ENCODE assay signal across 1 cellular context in the genomic region with DNA sequence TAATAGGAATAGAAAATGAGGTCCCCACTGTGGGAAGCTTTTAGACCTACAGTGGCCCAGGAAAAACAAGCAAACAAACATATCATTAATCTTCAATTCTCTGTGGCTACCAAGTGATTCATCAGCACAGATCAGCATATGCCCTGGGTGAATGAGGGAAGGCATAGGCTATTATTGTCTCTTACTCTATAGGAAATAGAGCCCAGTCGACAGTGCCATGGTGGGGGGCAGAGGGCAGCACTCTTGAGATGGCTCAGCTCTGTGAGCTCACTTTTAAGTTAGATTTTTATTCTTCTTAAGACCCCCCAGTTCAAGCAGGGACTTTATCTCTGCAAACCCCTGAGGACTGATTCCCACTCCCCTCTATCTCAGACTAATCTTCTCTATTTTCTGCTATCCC.
TF ChIP-seq lines count a peak whose summit lies in the region.

No MANE protein-coding gene starts in this region.

TF ChIP-seq in GM12878, 131 proteins besides CTCF, POLR2A, EP300 and RAD21:
- TF ChIP-seq, protein P1, sequence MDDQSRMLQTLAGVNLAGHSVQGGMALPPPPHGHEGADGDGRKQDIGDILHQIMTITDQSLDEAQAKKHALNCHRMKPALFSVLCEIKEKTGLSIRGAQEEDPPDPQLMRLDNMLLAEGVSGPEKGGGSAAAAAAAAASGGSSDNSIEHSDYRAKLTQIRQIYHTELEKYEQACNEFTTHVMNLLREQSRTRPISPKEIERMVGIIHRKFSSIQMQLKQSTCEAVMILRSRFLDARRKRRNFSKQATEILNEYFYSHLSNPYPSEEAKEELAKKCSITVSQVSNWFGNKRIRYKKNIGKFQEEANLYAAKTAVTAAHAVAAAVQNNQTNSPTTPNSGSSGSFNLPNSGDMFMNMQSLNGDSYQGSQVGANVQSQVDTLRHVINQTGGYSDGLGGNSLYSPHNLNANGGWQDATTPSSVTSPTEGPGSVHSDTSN (IDR thresholded peaks at IDR 0.05; ENCODE audit: insufficient replicate concordance, low read depth, low read length): no peak
- TF ChIP-seq BACH1 (IDR thresholded peaks at IDR 0.05; ENCODE audit: borderline replicate concordance) (no peak), EGR1 (IDR thresholded peaks at IDR 0.05; ENCODE audit: borderline replicate concordance in 1 of 2, low read depth in 2 of 2, low read length in 2 of 2) (no peak)
- TF ChIP-seq, protein P2, sequence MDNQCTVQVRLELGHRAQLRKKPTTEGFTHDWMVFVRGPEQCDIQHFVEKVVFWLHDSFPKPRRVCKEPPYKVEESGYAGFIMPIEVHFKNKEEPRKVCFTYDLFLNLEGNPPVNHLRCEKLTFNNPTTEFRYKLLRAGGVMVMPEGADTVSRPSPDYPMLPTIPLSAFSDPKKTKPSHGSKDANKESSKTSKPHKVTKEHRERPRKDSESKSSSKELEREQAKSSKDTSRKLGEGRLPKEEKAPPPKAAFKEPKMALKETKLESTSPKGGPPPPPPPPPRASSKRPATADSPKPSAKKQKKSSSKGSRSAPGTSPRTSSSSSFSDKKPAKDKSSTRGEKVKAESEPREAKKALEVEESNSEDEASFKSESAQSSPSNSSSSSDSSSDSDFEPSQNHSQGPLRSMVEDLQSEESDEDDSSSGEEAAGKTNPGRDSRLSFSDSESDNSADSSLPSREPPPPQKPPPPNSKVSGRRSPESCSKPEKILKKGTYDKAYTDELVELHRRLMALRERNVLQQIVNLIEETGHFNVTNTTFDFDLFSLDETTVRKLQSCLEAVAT (IDR thresholded peaks at IDR 0.05): no peak
